ENCODE assay signal across 11 cellular contexts in the genomic region with DNA sequence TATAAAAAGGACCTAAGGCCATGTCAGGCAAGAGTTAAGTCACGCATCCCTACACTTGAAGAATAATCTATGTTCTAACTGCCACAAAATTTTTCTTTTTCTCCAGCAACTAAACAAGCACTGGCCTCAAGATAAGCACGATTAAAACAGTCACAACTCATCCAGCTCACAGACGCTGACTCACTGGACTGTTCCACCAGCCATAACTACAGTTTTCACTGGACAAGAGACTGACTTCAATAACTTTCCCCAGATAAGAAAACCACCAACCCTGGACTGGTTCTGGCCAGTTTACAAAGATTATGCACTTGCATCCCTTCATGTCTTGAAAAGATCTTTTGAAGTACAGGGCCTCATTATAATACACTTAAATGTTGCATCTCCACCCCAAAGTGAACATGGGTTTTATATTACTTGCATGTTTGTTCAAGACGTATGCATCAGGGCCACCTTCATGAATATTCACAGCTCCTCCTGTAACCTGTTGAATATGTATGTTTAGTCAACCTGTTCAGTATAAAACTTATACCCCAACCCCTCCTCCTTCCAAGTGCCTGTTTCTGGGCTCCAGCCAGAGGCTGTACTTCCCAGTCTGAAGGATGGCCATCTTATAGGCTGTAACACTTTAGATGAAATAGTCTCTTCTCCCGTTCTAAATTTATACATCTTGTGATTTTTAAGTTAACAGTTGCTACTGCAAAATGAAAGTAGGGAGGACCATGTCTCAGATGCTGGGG.
DNase-seq lines count a peak whose midpoint lies in the region; ATAC-seq and TF ChIP-seq lines count a peak whose summit lies in the region.
"Had no signal": no experiment of that assay in that cellular context is flagged by ENCODE, and none has a peak within 500 bp of the region (broad histone marks: within the 10 kb centered on the region; RNA-seq: fewer than 3 reads in every experiment).

No MANE protein-coding gene starts in this region.

- H3K27ac ChIP-seq in hepatocyte (peak overlapping the region; percentile 48), suprapubic skin (no peak overlapping the region)

- ATAC-seq in GM18907 (IDR thresholded peaks at IDR 0.05; ENCODE audit: unreplicated experiment), result peak; percentile 39
- peak; percentile 35 for ATAC-seq in activated T-helper 17 cell treated with anti-CD3 and anti-CD28 coated beads, Interleukin-2, amount 50 U/mL, for 72 hours (replicated peaks)
- no peak for ATAC-seq in GM18873 (IDR thresholded peaks at IDR 0.05; ENCODE audit: low FRiP score, unreplicated experiment)
- no peak for ATAC-seq in GM18520 (IDR thresholded peaks at IDR 0.05; ENCODE audit: unreplicated experiment)

- no peak overlapping the region for H3K27ac Mint-ChIP-seq in activated T-helper 17 cell treated with anti-CD3 and anti-CD28 coated beads, Interleukin-2, amount 50 U/mL, for 72 hours

- H3K36me3 ChIP-seq in hepatocyte (replicated peaks; ENCODE audit: insufficient read depth, low read depth) (no peaks in the 10 kb centered on the region), suprapubic skin (no peaks in the 10 kb centered on the region)
- H3K36me3 ChIP-seq: tibial artery had no signal

- H4K20me1 ChIP-seq in hepatocyte (ENCODE audit: insufficient read depth, poor library complexity, severe bottlenecking), result no peaks in the 10 kb centered on the region

- H3K4me1 Mint-ChIP-seq in activated T-helper 17 cell treated with anti-CD3 and anti-CD28 coated beads, Interleukin-2, amount 50 U/mL, for 72 hours, result no peaks in the 10 kb centered on the region

- 32% methylated on average over 5 of the region's 5 CpGs for WGBS in hepatocyte (ENCODE audit: low lambda C conversion rate, missing lambda C conversion rate)
- 43% methylated on average over 5 of the region's 5 CpGs for WGBS in suprapubic skin

- H3K4me1 ChIP-seq in hepatocyte (ENCODE audit: insufficient read depth) (peaks cover 11% of the 10 kb centered on the region), suprapubic skin (no peaks in the 10 kb centered on the region)

- peaks cover 3% of the 10 kb centered on the region for H3K27me3 Mint-ChIP-seq in activated T-helper 17 cell treated with anti-CD3 and anti-CD28 coated beads, Interleukin-2, amount 50 U/mL, for 72 hours

- H3K4me3 ChIP-seq in hepatocyte, result no peak overlapping the region
- no peak overlapping the region for H3K4me3 ChIP-seq in suprapubic skin
- H3K4me3 ChIP-seq: tibial artery had no signal

- peak overlapping the region; percentile 4 for H3K4me2 ChIP-seq in hepatocyte

- no peaks in the 10 kb centered on the region for H3K79me2 ChIP-seq in hepatocyte

- TF ChIP-seq POLR2A in suprapubic skin (IDR thresholded peaks at IDR 0.05), result no peak

- no peak for TF ChIP-seq EP300 in suprapubic skin (IDR thresholded peaks at IDR 0.05)

- H2AFZ ChIP-seq in hepatocyte, result no peak overlapping the region

- in situ Hi-C loops in ACHN (cut with HindIII; ENCODE audit: low pct_ligation_motif_present, low pct_unique_long_range_greater_than_20kb, low sequenced_read_pairs), result no loop called here

- no peaks in the 10 kb centered on the region for H3K36me3 Mint-ChIP-seq in activated T-helper 17 cell treated with anti-CD3 and anti-CD28 coated beads, Interleukin-2, amount 50 U/mL, for 72 hours (ENCODE audit: low read depth)

- no peaks in the 10 kb centered on the region for H3K9me3 Mint-ChIP-seq in activated T-helper 17 cell treated with anti-CD3 and anti-CD28 coated beads, Interleukin-2, amount 50 U/mL, for 72 hours

- no peaks in the 10 kb centered on the region for H3K9me2 ChIP-seq in hepatocyte (replicated peaks; ENCODE audit: insufficient read depth)

- no peak for TF ChIP-seq CTCF in hepatocyte (IDR thresholded peaks at IDR 0.05; ENCODE audit: poor library complexity)
- TF ChIP-seq CTCF in suprapubic skin (IDR thresholded peaks at IDR 0.05), result no peak

- no peaks in the 10 kb centered on the region for H3K9me3 ChIP-seq in hepatocyte (ENCODE audit: low read depth)
- H3K9me3 ChIP-seq in suprapubic skin, result no peaks in the 10 kb centered on the region
- H3K9me3 ChIP-seq: tibial artery had no signal

- H3K27me3 ChIP-seq in hepatocyte, result no peaks in the 10 kb centered on the region
- H3K27me3 ChIP-seq in suprapubic skin, result no peaks in the 10 kb centered on the region
- H3K27me3 ChIP-seq: tibial artery had no signal

- DNase-seq in ACHN (peak; percentile 25), hepatocyte (ENCODE audit: low spot score) (peak; percentile 82), suprapubic skin (ENCODE audit: low spot score in 2 of 2) (no peak), NCI-H2171 treated with DMSO at 0.1 percent for 48 hours (lab: John Stamatoyannopoulos, UW) (no peak)
- DNase-seq: mesendoderm, NCI-H1092 treated with DMSO at 0.1 percent for 48 hours, tibial artery had no signal

- H3K4me3 Mint-ChIP-seq in activated T-helper 17 cell treated with anti-CD3 and anti-CD28 coated beads, Interleukin-2, amount 50 U/mL, for 72 hours, result no peak overlapping the region

Comparison
In these comparisons a context has a peak if more than half of its experiments do, and no peak if none do; other contexts are left out.
1. DNase-seq: peak in ACHN (single experiment) and hepatocyte (single experiment); none in suprapubic skin (0 of 2) and NCI-H2171 treated with DMSO at 0.1 percent for 48 hours (single experiment).
2. ATAC-seq: peak in GM18907 (single experiment) and activated T-helper 17 cell treated with anti-CD3 and anti-CD28 coated beads, Interleukin-2, amount 50 U/mL, for 72 hours (single experiment); none in GM18873 (single experiment) and GM18520 (single experiment).